Comparison of ENCODE assay signal across 8 cellular contexts in genomic region chr6:131063028-131063763, GRCh38. TPM values are rescaled to one million over a fixed set of nuclear protein-coding genes. Genes with fewer than 3 reads are reported as not detected.
DNase-seq lines count a peak whose midpoint lies in the region; ATAC-seq, FAIRE-seq and TF ChIP-seq lines count a peak whose summit lies in the region.

Gene EPB41L2, minus strand, starts transcription at chr6:131063245. Its CDS starts 106,760 bp downstream, at chr6:130956485.

- H3K27me3 Mint-ChIP-seq in WTC11 (ENCODE audit: low read depth) = peaks cover 17% of the 10 kb centered on the region
- peaks cover 3 to 5% (median 5%) of the 10 kb centered on the region in 3 donors for H3K27me3 Mint-ChIP-seq in immature natural killer cell (ENCODE audit: low read depth in 3 of 3)

- intact Hi-C loops in spleen (cut with DNase I; ENCODE audit: low total_unique reads) = no loop called here

- H3K27ac ChIP-seq in spleen = peak within 1 kb of the TSS; percentile 70 to 88 (median 83)

- H3K27ac Mint-ChIP-seq in WTC11 = no peak within 1 kb of the TSS; the same call in 1 of the 2 replicates
- peak within 1 kb of the TSS in 4 of 6 donors; percentile 26 to 70 (median 40) for H3K27ac Mint-ChIP-seq in immature natural killer cell

- peak within 1 kb of the TSS; percentile 74 for H3K4me3 ChIP-seq in bronchial epithelial cell (ENCODE audit: low read depth, low read length)
- peak within 1 kb of the TSS; percentile 79 to 96 (median 94) for H3K4me3 ChIP-seq in spleen

- ATAC-seq in HG02610 (IDR thresholded peaks at IDR 0.05; ENCODE audit: unreplicated experiment) (peak; percentile 75), WTC11 (peak; percentile 94)

- TF ChIP-seq CTCF in WTC11 (IDR thresholded peaks at IDR 0.05) (no peak), bronchial epithelial cell (IDR thresholded peaks at IDR 0.05; ENCODE audit: insufficient read depth, low read length, severe bottlenecking) (no peak), spleen (IDR thresholded peaks at IDR 0.05 in 8 of 11, conservative IDR thresholded peaks at IDR 0.05 in 3 of 11) (peak in 9 of 11 experiments; percentile 12 to 65 (median 50))

- FAIRE-seq in GM12891 (lab: Jason Lieb, UNC) = no peak
- FAIRE-seq in bronchial epithelial cell (lab: Jason Lieb, UNC) = no peak

- CTCF ChIA-PET in WTC11 (lab: Charles Lee) = interaction anchor here (0.5 to 1.3 kb wide), 3 partner anchors 178 to 565 kb away, joined by 3 to 4 read pairs (median 4); no protein-coding TSS in a partner anchor

- 0 to 1% (median 0%) methylated on average over 37 to 61 of the region's 61 CpGs for WGBS in spleen, 5 donors

- H3K9me3 Mint-ChIP-seq in WTC11 (peaks cover 5% of the 10 kb centered on the region; the same call in 1 of the 2 replicates), immature natural killer cell (no peaks in the 10 kb centered on the region)

- no peak for TF ChIP-seq POLR2A in GM12891 (IDR thresholded peaks at IDR 0.05; ENCODE audit: low read depth, low read length)
- TF ChIP-seq POLR2A in spleen (IDR thresholded peaks at IDR 0.05) = peak in 1 of 3 donors; percentile 87

- H3K27me3 ChIP-seq in bronchial epithelial cell (ENCODE audit: control insufficient read depth, insufficient read depth, low read length) (no peaks in the 10 kb centered on the region), spleen (replicated peaks in 1 of 7) (peaks cover 0 to 18% (median 0%) of the 10 kb centered on the region in 7 donors)

- peaks cover 38% of the 10 kb centered on the region for H3K4me1 Mint-ChIP-seq in WTC11
- peaks cover 17 to 20% of the 10 kb centered on the region in 2 donors for H3K4me1 Mint-ChIP-seq in immature natural killer cell

- H3K4me3 Mint-ChIP-seq in WTC11 = peak within 1 kb of the TSS; percentile 74
- H3K4me3 Mint-ChIP-seq in immature natural killer cell = peak within 1 kb of the TSS; percentile 76 to 86 (median 83)

- H3K9me3 ChIP-seq in spleen = no peaks in the 10 kb centered on the region

- no peaks in the 10 kb centered on the region for H3K36me3 Mint-ChIP-seq in WTC11
- H3K36me3 Mint-ChIP-seq in immature natural killer cell = no peaks in the 10 kb centered on the region

- DNase-seq in GM12891 (ENCODE audit: insufficient read length, low spot score) (peak; percentile 44), NCI-H1417 (lab: John Stamatoyannopoulos, UW) (peak in 2 of 3 experiments; percentile 76 to 81), WTC11 (ENCODE audit: low spot score) (peak; percentile 92), bronchial epithelial cell (ENCODE audit: low read depth) (peak; percentile 67), immature natural killer cell (peak; percentile 74 to 79 (median 74)), spleen (peak; percentile 95)
- DNase-seq in NK-92 treated with Interleukin-12 subunit alpha and Interleukin-12 subunit beta, amount 100 ng/mL, for 24 hours (lab: John Stamatoyannopoulos, UW) = no peak

- no peaks in the 10 kb centered on the region for H3K36me3 ChIP-seq in bronchial epithelial cell (ENCODE audit: control insufficient read depth, insufficient read depth, low read length)
- no peaks in the 10 kb centered on the region for H3K36me3 ChIP-seq in spleen

- POLR2A ChIA-PET in WTC11 (lab: Charles Lee) = interaction anchor here (0.6 to 1.0 kb wide), 3 partner anchors 39 to 258 kb away, joined by 3 read pairs; no protein-coding TSS in a partner anchor

- peaks cover 7 to 37% (median 32%) of the 10 kb centered on the region in 6 donors for H3K4me1 ChIP-seq in spleen

TF ChIP-seq in GM12891, 5 proteins besides CTCF, POLR2A, EP300 and RAD21:
- TF ChIP-seq POU2F2 (IDR thresholded peaks at IDR 0.05; ENCODE audit: low read depth, low read length) = no peak
- no peak for TF ChIP-seq TAF1 (IDR thresholded peaks at IDR 0.05; ENCODE audit: low read depth, low read length)
- TF ChIP-seq POLR2AphosphoS5 (IDR thresholded peaks at IDR 0.05; ENCODE audit: low read depth, low read length) = no peak
- TF ChIP-seq PAX5 (IDR thresholded peaks at IDR 0.05; ENCODE audit: insufficient read depth, low read length, severe bottlenecking) = no peak
- TF ChIP-seq SPI1 (IDR thresholded peaks at IDR 0.05; ENCODE audit: low read depth, low read length) = no peak

TF ChIP-seq in WTC11, 78 proteins besides CTCF, POLR2A, EP300 and RAD21 (continues in another document):
- no peak for TF ChIP-seq RELA (CRISPR knock-in tag; IDR thresholded peaks at IDR 0.05; ENCODE audit: borderline replicate concordance)
- no peak for TF ChIP-seq RORB (CRISPR knock-in tag; IDR thresholded peaks at IDR 0.05)
- TF ChIP-seq TEAD4 (CRISPR knock-in tag; IDR thresholded peaks at IDR 0.05) = no peak
- no peak for TF ChIP-seq GABPB1 (CRISPR knock-in tag; IDR thresholded peaks at IDR 0.05)
- TF ChIP-seq SOX15 (CRISPR knock-in tag; IDR thresholded peaks at IDR 0.05) = no peak
- no peak for TF ChIP-seq ZNF281 (CRISPR knock-in tag; IDR thresholded peaks at IDR 0.05)
- no peak for TF ChIP-seq GTF2I (CRISPR knock-in tag; conservative IDR thresholded peaks at IDR 0.05)
- TF ChIP-seq ZNF671 (CRISPR knock-in tag; IDR thresholded peaks at IDR 0.05) = no peak
- TF ChIP-seq E2F4 (CRISPR knock-in tag; IDR thresholded peaks at IDR 0.05; ENCODE audit: borderline replicate concordance, low read depth) = no peak
- TF ChIP-seq OVOL2 (CRISPR knock-in tag; IDR thresholded peaks at IDR 0.05; ENCODE audit: borderline replicate concordance) = no peak
- no peak for TF ChIP-seq AR (CRISPR knock-in tag; IDR thresholded peaks at IDR 0.05)
- TF ChIP-seq ZNF263 (CRISPR knock-in tag; IDR thresholded peaks at IDR 0.05; ENCODE audit: low read depth) = no peak
- TF ChIP-seq CBFB (CRISPR knock-in tag; IDR thresholded peaks at IDR 0.05; ENCODE audit: low read depth) = no peak
- TF ChIP-seq ERG (CRISPR knock-in tag; IDR thresholded peaks at IDR 0.05) = no peak
- no peak for TF ChIP-seq ZNF423 (CRISPR knock-in tag; IDR thresholded peaks at IDR 0.05)

RNA-seq across cellular contexts. Expression of gene EPB41L2, which starts in this region (rescaled TPM):
- polyA plus RNA-seq in GM12891 (2012; ENCODE audit: low read depth, missing spikeins) = 7.3 TPM
- total RNA-seq in WTC11 (2021) (101 to 106 TPM (median 106 TPM) in 3 replicates), bronchial epithelial cell (3.2 and 3.7 TPM in 2 replicates), spleen (100 to 1,000 TPM in 6 of 7 donors, 10 to 100 TPM in 1; 98.7 to 210 (median 138) TPM)
- polyA plus RNA-seq in immature natural killer cell (1 to 10 TPM in 1 of 3 donors, under 1 TPM in 1, not detected in 1; 0.81 to 1.3 TPM), spleen (10 to 100 TPM; 19.3 to 35.0 (median 20.2) TPM)

Comparison
In these comparisons a context has a peak if more than half of its experiments do, and no peak if none do; other contexts are left out.
1. RNA of gene EPB41L2 (total RNA-seq): 98.7 to 210 TPM in spleen and 101 to 106 TPM in WTC11; 3.2 to 3.7 TPM in bronchial epithelial cell; every median in the first group is over 10 times any median in the second.
2. RNA of gene EPB41L2 (polyA plus RNA-seq): 19.3 to 35.0 TPM in spleen; 0.81 to 1.3 TPM in immature natural killer cell; every median in the first group is over 4 times any median in the second.
3. CTCF ChIP-seq: peak in spleen (9 of 11); none in WTC11 (single experiment) and bronchial epithelial cell (single experiment).